In the genomic region with DNA sequence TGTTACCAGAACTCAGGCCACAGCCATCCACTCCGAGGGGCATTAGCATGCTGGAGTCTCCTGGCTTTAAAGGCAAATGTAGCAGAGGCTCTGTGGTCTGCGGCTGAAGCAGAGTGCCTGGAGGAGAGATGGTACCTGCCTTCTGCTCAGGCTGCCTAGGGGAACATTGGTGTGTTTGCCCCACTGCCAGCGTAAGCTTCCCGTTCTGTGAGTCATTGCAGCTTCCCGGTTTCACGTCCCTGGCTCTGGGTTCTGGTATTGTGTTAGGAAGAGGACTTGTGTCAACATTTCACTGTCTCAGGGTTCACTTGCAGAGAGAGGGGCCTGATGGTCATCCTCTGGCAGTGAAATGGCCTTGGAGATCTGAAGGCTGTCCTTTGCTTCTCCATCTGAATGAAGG, we compare ENCODE assay signal across 18 cellular contexts. TPM values are rescaled to one million over a fixed set of nuclear protein-coding genes. Genes with fewer than 3 reads are reported as not detected.
DNase-seq lines count a peak whose midpoint lies in the region; ATAC-seq and TF ChIP-seq lines count a peak whose summit lies in the region.
"Had no signal": no experiment of that assay in that cellular context is flagged by ENCODE, and none has a peak within 500 bp of the region (broad histone marks: within the 10 kb centered on the region; RNA-seq: fewer than 3 reads in every experiment).

No MANE protein-coding gene starts in this region.

- no peaks in the 10 kb centered on the region for H3K36me3 ChIP-seq in PC-3 (ENCODE audit: low read depth, low read length)
- H3K36me3 ChIP-seq in tibial artery: no peaks in the 10 kb centered on the region
- H3K36me3 ChIP-seq: BLaER1, heart right ventricle, MG63, SJCRH30, upper lobe of left lung had no signal

- H3K4me1 ChIP-seq in PC-3 (ENCODE audit: insufficient read depth, low read length) (peaks cover 19% of the 10 kb centered on the region), tibial artery (peaks cover 0 to 41% (median 30%) of the 10 kb centered on the region in 4 donors)
- H3K4me1 ChIP-seq: SJCRH30 had no signal

- intact Hi-C loops in PC-3 (cut with micrococcal nuclease): no loop called here
- intact Hi-C loops in tibial artery (cut with DNase I; ENCODE audit: low total_unique reads): no loop called here

- no peaks in the 10 kb centered on the region for H4K20me1 ChIP-seq in PC-3 (ENCODE audit: low read length)
- H4K20me1 ChIP-seq: BLaER1 had no signal

- no peak overlapping the region for H3K27ac ChIP-seq in PC-3 (ENCODE audit: low read length)
- H3K27ac ChIP-seq in tibial artery: peak overlapping the region; percentile 72 to 78
- H3K27ac ChIP-seq: BLaER1, heart right ventricle, SJCRH30, upper lobe of left lung had no signal

- TF ChIP-seq CTCF in PC-3 (conservative IDR thresholded peaks at IDR 0.05; ENCODE audit: low read depth, low read length) (no peak), tibial artery (IDR thresholded peaks at IDR 0.05) (no peak)

- CTCF ChIA-PET in PC-3 (lab: Charles Lee): no interaction called here

- POLR2A ChIA-PET in PC-3 (lab: Charles Lee; ENCODE audit: unreplicated experiment): no interaction called here

- ATAC-seq in PC-3 (peak; percentile 41; the same call in 1 of the 2 replicates), GM19467 (IDR thresholded peaks at IDR 0.05; ENCODE audit: unreplicated experiment) (no peak), HG02798 (IDR thresholded peaks at IDR 0.05; ENCODE audit: poor library complexity, unreplicated experiment) (no peak)

- H3K79me2 ChIP-seq in PC-3 (ENCODE audit: low read length): no peaks in the 10 kb centered on the region

- H3K4me3 ChIP-seq in PC-3 (ENCODE audit: low read length) (no peak overlapping the region), tibial artery (peak overlapping the region; percentile 70 to 83)
- H3K4me3 ChIP-seq: BLaER1, MG63, SJCRH30 had no signal

- H3F3A ChIP-seq in PC-3 (ENCODE audit: low read length, unreplicated experiment): no peaks in the 10 kb centered on the region

- peaks cover 22% of the 10 kb centered on the region; the same call in 1 of the 2 replicates for H3K27me3 ChIP-seq in PC-3 (ENCODE audit: low read length)
- no peaks in the 10 kb centered on the region for H3K27me3 ChIP-seq in tibial artery
- H3K27me3 ChIP-seq: SJCRH30, upper lobe of left lung had no signal

- no TSS peak for BruUV-seq in PC-3 (replicated peaks; lab: Mats Ljungman, UMichigan)

- no peaks in the 10 kb centered on the region for H3K9me2 ChIP-seq in PC-3 (replicated peaks; ENCODE audit: low read length)

- H2AFZ ChIP-seq in PC-3 (ENCODE audit: low read length): 0 out of 2 replicates have a peak overlapping the region, but pooled peaks have one; percentile 18

- H3K4me2 ChIP-seq in PC-3 (ENCODE audit: low read length): peak overlapping the region; percentile 79
- H3K4me2 ChIP-seq: BLaER1 had no signal

- no peak overlapping the region for H3K9ac ChIP-seq in PC-3 (ENCODE audit: low read length)
- H3K9ac ChIP-seq: BLaER1 had no signal

- H3K9me3 ChIP-seq in PC-3 (ENCODE audit: low read length): no peaks in the 10 kb centered on the region
- peaks cover 0 to 5% (median 0%) of the 10 kb centered on the region in 3 donors for H3K9me3 ChIP-seq in tibial artery
- H3K9me3 ChIP-seq: MG63, SJCRH30, upper lobe of left lung had no signal

- DNase-seq in PC-3: peak; percentile 64
- peak; percentile 27 for DNase-seq in dermis blood vessel endothelial cell
- DNase-seq in lung microvascular endothelial cell (ENCODE audit: low read depth in 2 of 2): peak; percentile 8 to 13
- DNase-seq in tibial artery: peak; percentile 76 to 79
- DNase-seq in A172 (ENCODE audit: low spot score): no peak
- no peak for DNase-seq in NCI-H2227 treated with DMSO at 0.1 percent for 48 hours (lab: John Stamatoyannopoulos, UW)
- DNase-seq: activated gamma-delta T cell; GOT3; heart right ventricle; MG63; NCI-H187 treated with DMSO at 0.1 percent for 48 hours; NCI-H524; SJCRH30; stimulated activated CD4-positive, alpha-beta T cell treated with anti-CD3 and anti-CD28 coated beads, Interleukin-4, amount 100 ng/mL, for 4 hours had no signal

RNA-seq across cellular contexts. Expression of gene GASK1A, which starts 1.8 kb away (rescaled TPM):
- total RNA-seq in PC-3 (2014; rRNA removed): 1.9 and 2.5 TPM in 2 replicates
- total RNA-seq in dermis blood vessel endothelial cell: 0.09 TPM in 1 of 2 replicates, not detected in the other
- total RNA-seq in lung microvascular endothelial cell: not detected in 2 replicates
- not detected in 2 replicates for total RNA-seq in A172 (2014; rRNA removed; shearing (Covaris generic))
- total RNA-seq: SJCRH30 had no signal

Comparison
In these comparisons a context has a peak if more than half of its experiments do, and no peak if none do; other contexts are left out.
1. DNase-seq: peak in PC-3 (single experiment), dermis blood vessel endothelial cell (single experiment), lung microvascular endothelial cell (2 of 2) and tibial artery (2 of 2); none in A172 (single experiment) and NCI-H2227 treated with DMSO at 0.1 percent for 48 hours (single experiment).